ENCODE assay signal across 25 cellular contexts in genomic region chr7:47032171-47032915, GRCh38.
DNase-seq lines count a peak whose midpoint lies in the region; ATAC-seq lines count a peak whose summit lies in the region.
"Had no signal": no experiment of that assay in that cellular context is flagged by ENCODE, and none has a peak within 500 bp of the region (broad histone marks: within the 10 kb centered on the region; RNA-seq: fewer than 3 reads in every experiment).

No MANE protein-coding gene starts in this region.

- peak; percentile 72 for ATAC-seq in left ventricle myocardium superior
- peak; percentile 27 for ATAC-seq in sciatic nerve
- ATAC-seq: foreskin keratinocyte, upper lobe of right lung, WTC11 had no signal

- intact Hi-C loops in left ventricle myocardium superior (cut with micrococcal nuclease) (no loop called here), sciatic nerve (cut with DNase I) (no loop called here)

- H3K4me3 ChIP-seq in adipocyte (ENCODE audit: low read length): no peak overlapping the region
- H3K4me3 ChIP-seq: BLaER1, SK-N-MC, suprapubic skin, upper lobe of right lung had no signal

- H3K36me3 ChIP-seq in adipocyte (ENCODE audit: control insufficient read depth, insufficient read depth, low read length, severe bottlenecking): no peaks in the 10 kb centered on the region
- H3K36me3 ChIP-seq: BLaER1, suprapubic skin, upper lobe of right lung had no signal

- no peaks in the 10 kb centered on the region for H3K9me3 ChIP-seq in adipocyte (ENCODE audit: control insufficient read depth, low read length)
- H3K9me3 ChIP-seq: BLaER1, suprapubic skin, upper lobe of right lung had no signal

- H3K9ac ChIP-seq in adipocyte (ENCODE audit: low read length): peak overlapping the region; percentile 45
- H3K9ac ChIP-seq: BLaER1 had no signal

- H3K4me1 ChIP-seq in adipocyte (ENCODE audit: control insufficient read depth, insufficient read depth, low read length): peaks cover 21% of the 10 kb centered on the region
- H3K4me1 ChIP-seq: foreskin keratinocyte, suprapubic skin, upper lobe of right lung had no signal

- no peaks in the 10 kb centered on the region for H3K27me3 ChIP-seq in adipocyte (replicated peaks; ENCODE audit: control insufficient read depth, insufficient read depth, low read length)
- H3K27me3 ChIP-seq: BLaER1, foreskin keratinocyte, suprapubic skin, upper lobe of right lung had no signal

- DNase-seq in AG20443 (ENCODE audit: low spot score): peak; percentile 33
- no peak for DNase-seq in adipocyte (ENCODE audit: low read depth)
- no peak for DNase-seq in left ventricle myocardium superior
- no peak for DNase-seq in sciatic nerve (ENCODE audit: low spot score)
- DNase-seq in NCI-H774 (lab: John Stamatoyannopoulos, UW): no peak
- DNase-seq in RKO (ENCODE audit: low spot score): no peak
- no peak for DNase-seq in C1 segment of cervical spinal cord (lab: John Stamatoyannopoulos, UW)
- DNase-seq: activated CD4-positive, alpha-beta T cell treated with anti-CD3 and anti-CD28 coated beads, Interleukin-2, amount 10 ng/mL, durations not matched to agents 24 days and 14 days; activated T-cell treated with anti-CD3 and anti-CD28 coated beads, Interleukin-2, amount 50 U/mL, for 24 hours; caudate nucleus; cortex of kidney; DMS153; effector memory CD4-positive, alpha-beta T cell; foreskin keratinocyte; NCI-H1092; NCI-H1694 treated with DMSO at 0.1 percent for 48 hours; NCI-H2171; nephron progenitor cell; posterior cingulate gyrus; stimulated activated naive CD4-positive, alpha-beta T cell; upper lobe of right lung had no signal
